ENCODE assay signal across 1 cellular context in the genomic region with DNA sequence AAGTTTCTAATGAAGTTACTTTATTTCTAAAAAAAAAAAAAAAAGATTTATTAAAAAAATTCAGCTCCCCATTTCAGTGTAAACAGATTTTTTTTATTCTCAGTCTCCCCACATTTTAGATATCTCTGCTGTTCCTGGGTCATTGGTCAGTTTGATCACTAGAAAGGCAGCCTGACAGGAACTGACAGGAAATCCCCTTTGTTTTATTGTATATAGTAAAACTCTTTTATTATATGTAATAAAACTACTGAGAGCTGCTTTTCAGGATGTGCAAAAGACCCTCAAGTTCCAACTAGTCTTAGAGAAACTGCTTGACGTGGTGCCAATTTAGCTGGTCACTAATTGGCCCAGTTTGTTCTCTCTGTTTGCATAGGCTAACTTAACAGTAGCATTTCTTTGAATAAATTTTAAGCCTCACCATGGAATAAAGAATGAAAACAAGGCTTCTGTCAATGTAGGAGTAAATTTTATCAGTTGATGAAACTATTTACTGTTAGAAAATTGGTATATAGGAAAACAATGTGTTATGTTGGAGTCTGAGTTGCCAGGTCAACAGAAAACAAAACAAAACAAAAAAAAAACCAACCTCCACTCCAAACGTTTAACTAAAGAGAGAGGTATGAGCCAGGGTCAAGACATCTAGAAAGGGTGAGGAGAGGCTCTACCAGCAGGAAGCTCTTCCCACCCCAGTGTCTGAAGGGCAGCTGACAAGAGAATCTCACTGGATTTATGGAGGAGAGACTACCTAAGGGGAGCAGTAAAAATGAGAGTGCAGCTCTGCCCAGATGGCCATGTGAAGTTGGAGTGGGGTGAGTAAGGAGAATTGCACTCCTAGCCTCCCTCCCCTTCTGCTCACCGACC.
TF ChIP-seq lines count a peak whose summit lies in the region.

No MANE protein-coding gene starts in this region.

TF ChIP-seq in WTC11, 78 proteins besides CTCF, POLR2A, EP300 and RAD21 (continued from another document):
- TF ChIP-seq, protein P1, sequence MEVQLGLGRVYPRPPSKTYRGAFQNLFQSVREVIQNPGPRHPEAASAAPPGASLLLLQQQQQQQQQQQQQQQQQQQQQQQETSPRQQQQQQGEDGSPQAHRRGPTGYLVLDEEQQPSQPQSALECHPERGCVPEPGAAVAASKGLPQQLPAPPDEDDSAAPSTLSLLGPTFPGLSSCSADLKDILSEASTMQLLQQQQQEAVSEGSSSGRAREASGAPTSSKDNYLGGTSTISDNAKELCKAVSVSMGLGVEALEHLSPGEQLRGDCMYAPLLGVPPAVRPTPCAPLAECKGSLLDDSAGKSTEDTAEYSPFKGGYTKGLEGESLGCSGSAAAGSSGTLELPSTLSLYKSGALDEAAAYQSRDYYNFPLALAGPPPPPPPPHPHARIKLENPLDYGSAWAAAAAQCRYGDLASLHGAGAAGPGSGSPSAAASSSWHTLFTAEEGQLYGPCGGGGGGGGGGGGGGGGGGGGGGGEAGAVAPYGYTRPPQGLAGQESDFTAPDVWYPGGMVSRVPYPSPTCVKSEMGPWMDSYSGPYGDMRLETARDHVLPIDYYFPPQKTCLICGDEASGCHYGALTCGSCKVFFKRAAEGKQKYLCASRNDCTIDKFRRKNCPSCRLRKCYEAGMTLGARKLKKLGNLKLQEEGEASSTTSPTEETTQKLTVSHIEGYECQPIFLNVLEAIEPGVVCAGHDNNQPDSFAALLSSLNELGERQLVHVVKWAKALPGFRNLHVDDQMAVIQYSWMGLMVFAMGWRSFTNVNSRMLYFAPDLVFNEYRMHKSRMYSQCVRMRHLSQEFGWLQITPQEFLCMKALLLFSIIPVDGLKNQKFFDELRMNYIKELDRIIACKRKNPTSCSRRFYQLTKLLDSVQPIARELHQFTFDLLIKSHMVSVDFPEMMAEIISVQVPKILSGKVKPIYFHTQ (CRISPR knock-in tag; IDR thresholded peaks at IDR 0.05): no peak
- TF ChIP-seq CDX4 (CRISPR knock-in tag; IDR thresholded peaks at IDR 0.05; ENCODE audit: borderline replicate concordance): no peak
- no peak for TF ChIP-seq ERG (CRISPR knock-in tag; IDR thresholded peaks at IDR 0.05)
- TF ChIP-seq ELF4 (CRISPR knock-in tag; IDR thresholded peaks at IDR 0.05; ENCODE audit: low read depth): no peak
- no peak for TF ChIP-seq NR1H2 (CRISPR knock-in tag; IDR thresholded peaks at IDR 0.05)
- no peak for TF ChIP-seq ZNF219 (CRISPR knock-in tag; IDR thresholded peaks at IDR 0.05; ENCODE audit: borderline replicate concordance)
- no peak for TF ChIP-seq MXD4 (CRISPR knock-in tag; IDR thresholded peaks at IDR 0.05; ENCODE audit: borderline replicate concordance)
- TF ChIP-seq ZNF138 (CRISPR knock-in tag; conservative IDR thresholded peaks at IDR 0.05): no peak
- TF ChIP-seq AFF4 (CRISPR knock-in tag; IDR thresholded peaks at IDR 0.05; ENCODE audit: borderline replicate concordance): no peak
- TF ChIP-seq SOX15 (CRISPR knock-in tag; IDR thresholded peaks at IDR 0.05): no peak
- TF ChIP-seq, protein P2, sequence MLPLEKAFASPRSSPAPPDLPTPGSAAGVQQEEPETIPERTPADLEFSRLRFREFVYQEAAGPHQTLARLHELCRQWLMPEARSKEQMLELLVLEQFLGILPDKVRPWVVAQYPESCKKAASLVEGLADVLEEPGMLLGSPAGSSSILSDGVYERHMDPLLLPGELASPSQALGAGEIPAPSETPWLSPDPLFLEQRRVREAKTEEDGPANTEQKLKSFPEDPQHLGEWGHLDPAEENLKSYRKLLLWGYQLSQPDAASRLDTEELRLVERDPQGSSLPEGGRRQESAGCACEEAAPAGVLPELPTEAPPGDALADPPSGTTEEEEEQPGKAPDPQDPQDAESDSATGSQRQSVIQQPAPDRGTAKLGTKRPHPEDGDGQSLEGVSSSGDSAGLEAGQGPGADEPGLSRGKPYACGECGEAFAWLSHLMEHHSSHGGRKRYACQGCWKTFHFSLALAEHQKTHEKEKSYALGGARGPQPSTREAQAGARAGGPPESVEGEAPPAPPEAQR (CRISPR knock-in tag; IDR thresholded peaks at IDR 0.05): no peak
- no peak for TF ChIP-seq SMAD4 (CRISPR knock-in tag; IDR thresholded peaks at IDR 0.05)
- no peak for TF ChIP-seq FOXP4 (CRISPR knock-in tag; IDR thresholded peaks at IDR 0.05)
